Comparison of ENCODE assay signal across 7 cellular contexts in genomic region chr6:116664169-116664568, GRCh38. TPM values are rescaled to one million over a fixed set of nuclear protein-coding genes. Genes with fewer than 3 reads are reported as not detected.
DNase-seq lines count a peak whose midpoint lies in the region; ATAC-seq and TF ChIP-seq lines count a peak whose summit lies in the region.
"Not testable (repeated sequence)": the region's sequence is repeated elsewhere in the genome, so short reads cannot be mapped to it uniquely, and the experiment has no call there.

No MANE protein-coding gene starts in this region.

- BruUV-seq in OCI-LY7 (replicated peaks; lab: Mats Ljungman, UMichigan); MCF 10A (replicated peaks; lab: Mats Ljungman, UMichigan): not testable (repeated sequence)

- not testable (repeated sequence) for TF ChIP-seq CTCF in DND-41 (IDR thresholded peaks at IDR 0.05; ENCODE audit: borderline replicate concordance, extremely low read depth, low read length, poor library complexity, severe bottlenecking); OCI-LY7 (conservative IDR thresholded peaks at IDR 0.05; ENCODE audit: low read length); MCF 10A (IDR thresholded peaks at IDR 0.05; ENCODE audit: unreplicated experiment)

- ATAC-seq in DND-41 (ENCODE audit: insufficient read depth, low read depth); natural killer cell treated with Interleukin-12 subunit alpha and Interleukin-12 subunit beta and Interleukin-15 and Interleukin-18, amount 100 ng/mL, for 72 hours: not testable (repeated sequence)

- H3K4me3 ChIP-seq in DND-41 (ENCODE audit: low read depth in 1 of 2, low read length in 2 of 2); OCI-LY7 (ENCODE audit: low read depth, low read length, poor library complexity, severe bottlenecking): not testable (repeated sequence)

- H3K9me2 ChIP-seq in OCI-LY7 (ENCODE audit: insufficient read depth, low read length), result not testable (repeated sequence)

- CTCF ChIA-PET in OCI-LY7 (lab: Charles Lee; ENCODE audit: unreplicated experiment), result not testable (repeated sequence)
- CTCF ChIA-PET in MCF 10A (lab: Yijun Ruan, JAX), result interaction anchor here (0.7 to 1.0 kb wide), 2 partner anchors 19 to 94 kb away, joined by 3 read pairs; no protein-coding TSS in a partner anchor

- H3K36me3 ChIP-seq in DND-41 (ENCODE audit: insufficient read depth, low read length), result not testable (repeated sequence)
- peaks cover 28% of the 10 kb centered on the region for H3K36me3 ChIP-seq in OCI-LY7 (ENCODE audit: insufficient read depth, low read length)

- H3K36me3 Mint-ChIP-seq in activated CD4-positive, alpha-beta T cell treated with anti-CD3 and anti-CD28 coated beads, Interleukin-2, amount 10 ng/mL, durations not matched to agents 24 days and 14 days (ENCODE audit: low read depth), result peaks cover 47% of the 10 kb centered on the region
- H3K36me3 Mint-ChIP-seq in activated naive CD8-positive, alpha-beta T cell, result peaks cover 10% of the 10 kb centered on the region
- H3K36me3 Mint-ChIP-seq in MCF 10A (ENCODE audit: insufficient read depth, unreplicated experiment), result peaks cover 28% of the 10 kb centered on the region
- H3K36me3 Mint-ChIP-seq in natural killer cell treated with Interleukin-12 subunit alpha and Interleukin-12 subunit beta and Interleukin-15 and Interleukin-18, amount 100 ng/mL, for 72 hours, result peaks cover 16% of the 10 kb centered on the region
- peaks cover 36% of the 10 kb centered on the region for H3K36me3 Mint-ChIP-seq in stimulated activated naive CD8-positive, alpha-beta T cell treated with anti-CD3 and anti-CD28 coated beads, Interleukin-15, Interleukin-2, amounts not matched to agents 100 ng/mL and 50 ng/mL, for 24 hours (ENCODE audit: low read depth)

- not testable (repeated sequence) for H3K27ac Mint-ChIP-seq in activated CD4-positive, alpha-beta T cell treated with anti-CD3 and anti-CD28 coated beads, Interleukin-2, amount 10 ng/mL, durations not matched to agents 24 days and 14 days; activated naive CD8-positive, alpha-beta T cell; natural killer cell treated with Interleukin-12 subunit alpha and Interleukin-12 subunit beta and Interleukin-15 and Interleukin-18, amount 100 ng/mL, for 72 hours; stimulated activated naive CD8-positive, alpha-beta T cell treated with anti-CD3 and anti-CD28 coated beads, Interleukin-15, Interleukin-2, amounts not matched to agents 100 ng/mL and 50 ng/mL, for 24 hours
- H3K27ac Mint-ChIP-seq in MCF 10A (ENCODE audit: low read depth, unreplicated experiment), result peak overlapping the region; percentile 22

- H3K79me2 ChIP-seq in DND-41 (ENCODE audit: insufficient read depth, low read length) (peaks cover 91% of the 10 kb centered on the region), OCI-LY7 (ENCODE audit: insufficient read depth, low read depth, low read length) (peaks cover 92% of the 10 kb centered on the region)

- DNase-seq in DND-41; OCI-LY7 (ENCODE audit: low spot score); activated CD4-positive, alpha-beta T cell treated with anti-CD3 and anti-CD28 coated beads, Interleukin-2, amount 10 ng/mL, durations not matched to agents 24 days and 14 days; MCF 10A (ENCODE audit: unreplicated experiment); natural killer cell treated with Interleukin-12 subunit alpha and Interleukin-12 subunit beta and Interleukin-15 and Interleukin-18, amount 100 ng/mL, for 72 hours (ENCODE audit: low spot score): not testable (repeated sequence)

- H2AFZ ChIP-seq in DND-41 (ENCODE audit: low read depth, low read length); OCI-LY7 (ENCODE audit: low read length): not testable (repeated sequence)

- H3K27me3 Mint-ChIP-seq in activated CD4-positive, alpha-beta T cell treated with anti-CD3 and anti-CD28 coated beads, Interleukin-2, amount 10 ng/mL, durations not matched to agents 24 days and 14 days; activated naive CD8-positive, alpha-beta T cell; MCF 10A (ENCODE audit: insufficient read depth, unreplicated experiment); natural killer cell treated with Interleukin-12 subunit alpha and Interleukin-12 subunit beta and Interleukin-15 and Interleukin-18, amount 100 ng/mL, for 72 hours; stimulated activated naive CD8-positive, alpha-beta T cell treated with anti-CD3 and anti-CD28 coated beads, Interleukin-15, Interleukin-2, amounts not matched to agents 100 ng/mL and 50 ng/mL, for 24 hours: not testable (repeated sequence)

- H3K9ac ChIP-seq in DND-41 (ENCODE audit: low read depth, low read length), result not testable (repeated sequence)

- H3K4me2 ChIP-seq in DND-41 (ENCODE audit: insufficient read depth, low read length) (peak overlapping the region; percentile 90), OCI-LY7 (ENCODE audit: low read length) (peak overlapping the region; percentile 95; the same call in 1 of the 2 replicates)

- not testable (repeated sequence) for H4K20me1 ChIP-seq in DND-41 (ENCODE audit: insufficient read depth, low read length)
- H4K20me1 ChIP-seq in OCI-LY7 (ENCODE audit: insufficient read depth, low read length), result peaks cover 29% of the 10 kb centered on the region; the same call in 1 of the 2 replicates

- peak overlapping the region; percentile 16 for H3K4me3 Mint-ChIP-seq in activated CD4-positive, alpha-beta T cell treated with anti-CD3 and anti-CD28 coated beads, Interleukin-2, amount 10 ng/mL, durations not matched to agents 24 days and 14 days
- H3K4me3 Mint-ChIP-seq in activated naive CD8-positive, alpha-beta T cell, result peak overlapping the region; percentile 23
- peak overlapping the region; percentile 38 for H3K4me3 Mint-ChIP-seq in MCF 10A (ENCODE audit: unreplicated experiment)
- H3K4me3 Mint-ChIP-seq in natural killer cell treated with Interleukin-12 subunit alpha and Interleukin-12 subunit beta and Interleukin-15 and Interleukin-18, amount 100 ng/mL, for 72 hours, result peak overlapping the region; percentile 16
- peak overlapping the region; percentile 40 for H3K4me3 Mint-ChIP-seq in stimulated activated naive CD8-positive, alpha-beta T cell treated with anti-CD3 and anti-CD28 coated beads, Interleukin-15, Interleukin-2, amounts not matched to agents 100 ng/mL and 50 ng/mL, for 24 hours

- H3K27ac ChIP-seq in DND-41 (ENCODE audit: low read length); OCI-LY7 (ENCODE audit: low read depth, low read length, poor library complexity, severe bottlenecking): not testable (repeated sequence)

- peaks cover 46% of the 10 kb centered on the region for H3K4me1 ChIP-seq in DND-41 (ENCODE audit: insufficient read depth, low read length)
- peaks cover 26% of the 10 kb centered on the region for H3K4me1 ChIP-seq in OCI-LY7 (ENCODE audit: insufficient read depth, low read length, poor library complexity, severe bottlenecking)

- not testable (repeated sequence) for H3K9me3 Mint-ChIP-seq in activated CD4-positive, alpha-beta T cell treated with anti-CD3 and anti-CD28 coated beads, Interleukin-2, amount 10 ng/mL, durations not matched to agents 24 days and 14 days; activated naive CD8-positive, alpha-beta T cell (ENCODE audit: low read depth); MCF 10A (ENCODE audit: unreplicated experiment); natural killer cell treated with Interleukin-12 subunit alpha and Interleukin-12 subunit beta and Interleukin-15 and Interleukin-18, amount 100 ng/mL, for 72 hours; stimulated activated naive CD8-positive, alpha-beta T cell treated with anti-CD3 and anti-CD28 coated beads, Interleukin-15, Interleukin-2, amounts not matched to agents 100 ng/mL and 50 ng/mL, for 24 hours

- POLR2A ChIA-PET in OCI-LY7 (lab: Charles Lee) (interaction anchor here (0.7 kb wide), 2 partner anchors 117 to 435 kb away, joined by 3 read pairs; no protein-coding TSS in a partner anchor), MCF 10A (lab: Yijun Ruan, JAX) (interaction anchor here (0.7 to 5.6 kb wide), 6 partner anchors 15 to 384 kb away, joined by 4 to 59 read pairs (median 4); partner anchors contain the start of genes KPNA5, RWDD1 and TSPYL1)

- not testable (repeated sequence) for H3K9me3 ChIP-seq in DND-41 (ENCODE audit: insufficient read depth, low read length, severe bottlenecking); OCI-LY7 (ENCODE audit: low read length)

- intact Hi-C loops in OCI-LY7 (cut with micrococcal nuclease; ENCODE audit: unreplicated experiment), result loop anchor here (10.0 kb wide), 2 partner anchors 249 to 389 kb away; partner anchors contain the start of gene TSPYL1
- intact Hi-C loops in activated CD4-positive, alpha-beta T cell treated with anti-CD3 and anti-CD28 coated beads, Interleukin-2, amount 10 ng/mL, durations not matched to agents 24 days and 14 days (cut with micrococcal nuclease), result loop anchor here (10.0 kb wide), 1 partner anchor 409 kb away; the partner anchor contains the start of gene TSPYL4
- intact Hi-C loops in MCF 10A (cut with micrococcal nuclease), result not testable (repeated sequence)

- not testable (repeated sequence) for H3K27me3 ChIP-seq in DND-41 (ENCODE audit: insufficient read depth, low read length, poor library complexity)

- peaks cover 43% of the 10 kb centered on the region for H3K4me1 Mint-ChIP-seq in activated CD4-positive, alpha-beta T cell treated with anti-CD3 and anti-CD28 coated beads, Interleukin-2, amount 10 ng/mL, durations not matched to agents 24 days and 14 days
- peaks cover 59% of the 10 kb centered on the region for H3K4me1 Mint-ChIP-seq in activated naive CD8-positive, alpha-beta T cell (ENCODE audit: low read depth)
- peaks cover 41% of the 10 kb centered on the region for H3K4me1 Mint-ChIP-seq in MCF 10A (ENCODE audit: insufficient read depth, unreplicated experiment)
- peaks cover 44 to 56% of the 10 kb centered on the region in 2 donors for H3K4me1 Mint-ChIP-seq in natural killer cell treated with Interleukin-12 subunit alpha and Interleukin-12 subunit beta and Interleukin-15 and Interleukin-18, amount 100 ng/mL, for 72 hours (ENCODE audit: low read depth in 2 of 2)
- peaks cover 51% of the 10 kb centered on the region for H3K4me1 Mint-ChIP-seq in stimulated activated naive CD8-positive, alpha-beta T cell treated with anti-CD3 and anti-CD28 coated beads, Interleukin-15, Interleukin-2, amounts not matched to agents 100 ng/mL and 50 ng/mL, for 24 hours (ENCODE audit: low read depth)

RNA-seq across cellular contexts. Expression of gene ZUP1, which starts 4.4 kb away (rescaled TPM):
- total RNA-seq in OCI-LY7 (2014; rRNA removed; shearing (Covaris generic)), result 17.8 and 18.0 TPM in 2 replicates
- total RNA-seq in OCI-LY7 (2022), result 20.9 and 26.8 TPM in 2 replicates
- total RNA-seq in activated CD4-positive, alpha-beta T cell treated with anti-CD3 and anti-CD28 coated beads, Interleukin-2, amount 10 ng/mL, durations not matched to agents 24 days and 14 days, result 18.2 and 19.8 TPM in 2 replicates
- total RNA-seq in MCF 10A (2022), result 18.4 and 21.2 TPM in 2 replicates
- total RNA-seq in natural killer cell treated with Interleukin-12 subunit alpha and Interleukin-12 subunit beta and Interleukin-15 and Interleukin-18, amount 100 ng/mL, for 72 hours, result 10 to 100 TPM; 27.0 to 29.4 TPM

RNA-seq across cellular contexts. Expression of gene KPNA5, which starts 16.8 kb away (rescaled TPM):
- total RNA-seq in OCI-LY7 (2014; rRNA removed; shearing (Covaris generic)), result 10.3 and 12.4 TPM in 2 replicates
- total RNA-seq in OCI-LY7 (2022), result 12.6 and 14.6 TPM in 2 replicates
- total RNA-seq in activated CD4-positive, alpha-beta T cell treated with anti-CD3 and anti-CD28 coated beads, Interleukin-2, amount 10 ng/mL, durations not matched to agents 24 days and 14 days, result 7.2 and 7.7 TPM in 2 replicates
- 6.0 and 7.3 TPM in 2 replicates for total RNA-seq in MCF 10A (2022)
- 10 to 100 TPM in 1 of 2 donors, 1 to 10 TPM in 1; 7.6 to 10.5 TPM for total RNA-seq in natural killer cell treated with Interleukin-12 subunit alpha and Interleukin-12 subunit beta and Interleukin-15 and Interleukin-18, amount 100 ng/mL, for 72 hours

RNA-seq across cellular contexts. Expression of gene RSPH4A, which starts 47.9 kb away (rescaled TPM):
- total RNA-seq in OCI-LY7 (2014; rRNA removed; shearing (Covaris generic)), result 0.15 and 0.16 TPM in 2 replicates
- not detected in 2 replicates for total RNA-seq in OCI-LY7 (2022)
- 0.14 and 0.21 TPM in 2 replicates for total RNA-seq in activated CD4-positive, alpha-beta T cell treated with anti-CD3 and anti-CD28 coated beads, Interleukin-2, amount 10 ng/mL, durations not matched to agents 24 days and 14 days
- not detected in 2 replicates for total RNA-seq in MCF 10A (2022)
- total RNA-seq in natural killer cell treated with Interleukin-12 subunit alpha and Interleukin-12 subunit beta and Interleukin-15 and Interleukin-18, amount 100 ng/mL, for 72 hours, result under 1 TPM; 0.24 to 0.95 TPM
